In the genomic region with DNA sequence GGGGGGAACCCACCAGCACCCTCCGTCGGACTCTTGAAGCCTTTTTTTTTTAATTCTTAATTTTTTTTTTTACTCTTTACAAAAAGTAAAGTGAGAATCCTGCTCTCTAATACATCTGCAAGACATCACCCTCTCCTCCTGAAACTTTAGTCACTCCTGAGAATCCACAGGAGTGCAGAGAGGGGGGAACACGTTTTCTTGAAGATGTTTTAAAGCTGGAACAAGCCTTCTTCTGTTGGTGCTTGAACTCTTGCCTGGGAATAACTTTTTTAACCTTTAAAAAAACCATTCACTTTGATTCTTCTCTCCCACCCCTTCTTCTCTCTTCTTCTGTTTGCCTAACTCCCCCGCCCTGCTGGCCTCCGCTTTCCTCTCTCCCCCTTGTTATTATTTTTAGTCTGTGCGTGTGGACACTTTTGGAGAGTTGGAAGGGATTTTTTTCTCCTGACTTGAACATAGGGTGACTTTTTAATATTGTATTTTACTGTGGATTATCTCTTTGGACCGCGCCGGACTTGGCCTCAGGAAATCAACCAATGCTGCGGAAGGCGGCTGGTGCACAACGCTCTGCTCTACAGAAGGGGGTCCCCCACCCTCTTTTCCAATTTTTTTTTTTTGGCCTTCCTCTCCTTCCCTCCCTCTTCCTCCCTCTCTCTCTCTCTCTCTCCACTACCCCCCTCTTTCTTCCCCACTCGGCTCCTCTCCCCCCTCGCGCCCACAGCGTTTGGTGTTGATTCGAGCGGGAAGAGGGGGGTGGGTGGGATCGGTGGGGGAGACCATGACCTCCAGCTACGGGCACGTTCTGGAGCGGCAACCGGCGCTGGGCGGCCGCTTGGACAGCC, we compare ENCODE assay signal across 8 cellular contexts. TPM values are rescaled to one million over a fixed set of nuclear protein-coding genes. Genes with fewer than 3 reads are reported as not detected.
DNase-seq lines count a peak whose midpoint lies in the region; ATAC-seq and FAIRE-seq lines count a peak whose summit lies in the region.

A gene (plus strand): TSS at position 691 of the 842 bp plus-strand sequence. CDS start 88 bp downstream, at position 779.

- DNase-seq in M059J (ENCODE audit: low read depth) = no peak
- no peak for DNase-seq in naive B cell
- no peak for DNase-seq in NCI-H146 treated with DMSO at 0.1 percent for 48 hours (lab: John Stamatoyannopoulos, UW; ENCODE audit: unreplicated experiment)
- DNase-seq in SIG-M5 (lab: John Stamatoyannopoulos, UW) = no peak

- peak within 1 kb of the TSS in 2 of 6 donors; percentile 22 to 50 for H3K27ac Mint-ChIP-seq in naive B cell

- H3K9me3 Mint-ChIP-seq in naive B cell = peaks cover 0 to 4% (median 2%) of the 10 kb centered on the region in 7 donors

- peak within 1 kb of the TSS; percentile 57 to 58 for H3K4me3 ChIP-seq in esophagus (ENCODE audit: low read depth in 1 of 2, low read length in 2 of 2)

- WGBS in esophagus, 2 donors = 4 to 5% methylated on average over 25 to 26 of the region's 26 CpGs

- peaks cover 0 to 5% of the 10 kb centered on the region in 2 donors for H3K27me3 ChIP-seq in esophagus (ENCODE audit: control insufficient read depth in 1 of 2, insufficient read depth in 2 of 2, low read length in 2 of 2)

- H3K27me3 Mint-ChIP-seq in naive B cell = peaks cover 67 to 89% (median 76%) of the 10 kb centered on the region in 3 donors

- H3K36me3 Mint-ChIP-seq in naive B cell = peaks cover 0 to 15% of the 10 kb centered on the region in 2 donors

- H3K9me3 ChIP-seq in esophagus (ENCODE audit: control insufficient read depth in 2 of 2, insufficient read depth in 1 of 2, low read depth in 1 of 2, low read length in 1 of 2) = peaks cover 0 to 3% of the 10 kb centered on the region in 2 donors

- peak within 1 kb of the TSS; percentile 60 to 76 for H3K27ac ChIP-seq in esophagus (ENCODE audit: low read depth in 2 of 2, low read length in 1 of 2)

- FAIRE-seq in A204.1 (lab: Jason Lieb, UNC) = peak; percentile 99

- ATAC-seq in naive B cell (ENCODE audit: low read depth in 2 of 2) (no peak), HG03565 (IDR thresholded peaks at IDR 0.05; ENCODE audit: unreplicated experiment) (no peak), GM21619 (IDR thresholded peaks at IDR 0.05; ENCODE audit: unreplicated experiment) (no peak)

- peaks cover 0 to 5% of the 10 kb centered on the region in 2 donors for H3K4me1 ChIP-seq in esophagus (ENCODE audit: control insufficient read depth in 2 of 2, insufficient read depth in 2 of 2, low read length in 1 of 2)

- H3K4me3 Mint-ChIP-seq in naive B cell = peak within 1 kb of the TSS in 6 of 8 donors; percentile 5 to 68 (median 41)

- peaks cover 4 to 47% (median 6%) of the 10 kb centered on the region in 3 donors for H3K4me1 Mint-ChIP-seq in naive B cell

- H3K36me3 ChIP-seq in esophagus (ENCODE audit: control insufficient read depth in 2 of 2, insufficient read depth in 2 of 2, low read length in 1 of 2) = no peaks in the 10 kb centered on the region

RNA-seq across cellular contexts. Expression of the gene that starts here (rescaled TPM):
- total RNA-seq in M059J (2014; rRNA removed; shearing (Covaris generic)) = 21.6 and 22.3 TPM in 2 replicates
- polyA plus RNA-seq in esophagus (1 to 10 TPM; 2.2 to 4.5 TPM), naive B cell (ENCODE audit: low read depth in 6 of 6) (not detected)
